ENCODE assay signal across 14 cellular contexts in the genomic region with DNA sequence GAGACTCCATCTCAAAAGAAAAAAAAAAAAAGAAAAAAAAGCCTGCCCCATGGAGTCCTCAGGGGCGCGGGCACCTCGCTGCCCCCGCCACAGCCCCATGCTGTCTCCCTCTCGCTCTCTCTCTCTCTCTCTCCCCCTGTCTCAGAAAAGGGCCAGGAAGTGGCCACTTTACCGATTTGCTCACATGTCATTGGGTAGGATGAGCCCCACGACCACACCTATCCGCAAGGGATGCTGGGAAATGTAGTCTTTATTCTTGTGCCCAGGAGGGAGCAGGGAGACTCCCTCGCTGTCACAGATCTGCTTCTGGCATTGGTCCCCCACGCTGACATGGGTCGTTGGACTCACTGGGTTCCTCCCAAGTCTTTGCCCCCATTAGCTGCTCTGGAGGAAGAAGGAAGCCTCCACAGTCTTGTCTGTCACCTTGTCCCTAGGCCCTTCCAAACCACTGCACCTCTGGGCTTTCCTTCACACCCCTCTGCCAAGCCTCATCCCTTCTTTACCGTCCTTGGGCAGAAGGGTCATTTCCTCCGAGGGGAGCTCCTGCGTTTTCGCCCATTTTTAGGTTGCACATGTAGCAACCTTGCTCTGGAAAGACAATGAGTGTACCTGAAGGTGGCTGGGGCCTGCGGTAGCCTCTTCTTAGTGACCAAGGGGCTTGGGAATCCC. TPM values are rescaled to one million over a fixed set of nuclear protein-coding genes. Genes with fewer than 3 reads are reported as not detected.
DNase-seq lines count a peak whose midpoint lies in the region; ATAC-seq and TF ChIP-seq lines count a peak whose summit lies in the region.
"Had no signal": no experiment of that assay in that cellular context is flagged by ENCODE, and none has a peak within 500 bp of the region (broad histone marks: within the 10 kb centered on the region; RNA-seq: fewer than 3 reads in every experiment).

No MANE protein-coding gene starts in this region.

- peaks cover 2% of the 10 kb centered on the region for H3K36me3 Mint-ChIP-seq in T-helper 2 cell treated with Interferon-gamma antibody and Interleukin-4, amounts not matched to agents 5 μg/mL and 100 μg/mL, for 36 hours (ENCODE audit: low read depth)
- H3K36me3 Mint-ChIP-seq in memory B cell, result no peaks in the 10 kb centered on the region
- H3K36me3 Mint-ChIP-seq in chondrocyte (ENCODE audit: low read depth), result peaks cover 2% of the 10 kb centered on the region

- intact Hi-C loops in Right ventricle myocardium inferior (cut with DNase I), result no loop called here

- H3K27ac ChIP-seq in Peyer's patch, result no peak overlapping the region
- H3K27ac ChIP-seq: colonic mucosa, skin epidermis had no signal

- no peaks in the 10 kb centered on the region for H3K4me1 ChIP-seq in Peyer's patch
- H3K4me1 ChIP-seq: colonic mucosa had no signal

- in situ Hi-C loops in GM13976 (cut with MboI; ENCODE audit: low sequenced_read_pairs, unreplicated experiment), result no loop called here

- peaks cover 8% of the 10 kb centered on the region for H3K9me3 Mint-ChIP-seq in T-helper 2 cell treated with Interferon-gamma antibody and Interleukin-4, amounts not matched to agents 5 μg/mL and 100 μg/mL, for 36 hours
- H3K9me3 Mint-ChIP-seq in memory B cell (peaks cover 1% of the 10 kb centered on the region), chondrocyte (ENCODE audit: low read depth) (peaks cover 4% of the 10 kb centered on the region)

- no peak for TF ChIP-seq POLR2A in Peyer's patch (IDR thresholded peaks at IDR 0.05)

- H3K4me1 Mint-ChIP-seq in T-helper 2 cell treated with Interferon-gamma antibody and Interleukin-4, amounts not matched to agents 5 μg/mL and 100 μg/mL, for 36 hours (ENCODE audit: low read depth), result peaks cover 18% of the 10 kb centered on the region
- peaks cover 3% of the 10 kb centered on the region for H3K4me1 Mint-ChIP-seq in memory B cell
- peaks cover 14% of the 10 kb centered on the region for H3K4me1 Mint-ChIP-seq in chondrocyte (ENCODE audit: low read depth)

- TF ChIP-seq CTCF in GM13976 (IDR thresholded peaks at IDR 0.05; ENCODE audit: borderline replicate concordance, control extremely low read depth, extremely low read depth, insufficient read depth, missing control alignments) (no peak), chondrocyte (IDR thresholded peaks at IDR 0.05) (no peak), Peyer's patch (IDR thresholded peaks at IDR 0.05) (no peak)

- no peaks in the 10 kb centered on the region for H3K27me3 ChIP-seq in Peyer's patch
- H3K27me3 ChIP-seq: colonic mucosa had no signal

- no peaks in the 10 kb centered on the region for H3K9me3 ChIP-seq in Peyer's patch
- H3K9me3 ChIP-seq: colonic mucosa had no signal

- peak overlapping the region; percentile 11 for H3K27ac Mint-ChIP-seq in T-helper 2 cell treated with Interferon-gamma antibody and Interleukin-4, amounts not matched to agents 5 μg/mL and 100 μg/mL, for 36 hours
- H3K27ac Mint-ChIP-seq in memory B cell (no peak overlapping the region), chondrocyte (ENCODE audit: unreplicated experiment) (no peak overlapping the region)

- ATAC-seq in memory B cell (ENCODE audit: low read depth) (peak; percentile 81), Right ventricle myocardium inferior (no peak)

- no peaks in the 10 kb centered on the region for H3K27me3 Mint-ChIP-seq in T-helper 2 cell treated with Interferon-gamma antibody and Interleukin-4, amounts not matched to agents 5 μg/mL and 100 μg/mL, for 36 hours (ENCODE audit: low read depth)
- H3K27me3 Mint-ChIP-seq in memory B cell (peaks cover 2% of the 10 kb centered on the region), chondrocyte (ENCODE audit: low read depth) (no peaks in the 10 kb centered on the region)

- no peak overlapping the region for H3K4me3 ChIP-seq in Peyer's patch
- H3K4me3 ChIP-seq: colonic mucosa, skin epidermis had no signal

- H3K4me3 Mint-ChIP-seq in T-helper 2 cell treated with Interferon-gamma antibody and Interleukin-4, amounts not matched to agents 5 μg/mL and 100 μg/mL, for 36 hours, result no peak overlapping the region
- H3K4me3 Mint-ChIP-seq in memory B cell, result peak overlapping the region; percentile 56
- H3K4me3 Mint-ChIP-seq in chondrocyte (ENCODE audit: unreplicated experiment), result no peak overlapping the region

- H3K36me3 ChIP-seq in Peyer's patch, result no peaks in the 10 kb centered on the region
- H3K36me3 ChIP-seq: colonic mucosa had no signal

- DNase-seq in NCI-H510A treated with DMSO at 0.1 percent for 48 hours (lab: John Stamatoyannopoulos, UW) (peak; percentile 44), NCI-H510A (lab: John Stamatoyannopoulos, UW) (no peak), GM13976 (ENCODE audit: low spot score) (peak; percentile 53), memory B cell (ENCODE audit: low spot score in 2 of 2) (no peak), chondrocyte (ENCODE audit: low spot score) (no peak), Peyer's patch (no peak), Right ventricle myocardium inferior (ENCODE audit: missing footprints) (no peak)
- DNase-seq in T-helper 2 cell treated with Interferon-gamma antibody and Interleukin-4, amounts not matched to agents 5 μg/mL and 100 μg/mL, for 36 hours (ENCODE audit: low spot score), result no peak
- DNase-seq: colonic mucosa; glutamatergic neuron; midbrain; stimulated activated naive CD4-positive, alpha-beta T cell treated with Interleukin-2 at 50 U/mL for 16 hours had no signal

RNA-seq across cellular contexts. Expression of gene GJD3, which starts 6.9 kb away (rescaled TPM):
- total RNA-seq in chondrocyte, result 0.32 to 0.41 TPM in 2 of 3 replicates, not detected in the other
- 1 to 10 TPM in 1 of 4 donors, not detected in 3; 1.6 TPM for total RNA-seq in Peyer's patch
- total RNA-seq in Right ventricle myocardium inferior, result 0.92 TPM
- total RNA-seq: M059J had no signal

RNA-seq across cellular contexts. Expression of gene TOP2A, which starts 46.3 kb away (rescaled TPM):
- total RNA-seq in chondrocyte, result 24.6 to 28.2 TPM (median 27.8 TPM) in 3 replicates
- 10 to 100 TPM; 11.8 to 32.2 (median 16.5) TPM for total RNA-seq in Peyer's patch
- total RNA-seq in Right ventricle myocardium inferior, result 3.0 TPM

Comparison
In these comparisons a context has a peak if more than half of its experiments do, and no peak if none do; other contexts are left out.
1. DNase-seq: peak in NCI-H510A treated with DMSO at 0.1 percent for 48 hours (single experiment) and GM13976 (single experiment); none in NCI-H510A (single experiment), T-helper 2 cell treated with Interferon-gamma antibody and Interleukin-4, amounts not matched to agents 5 μg/mL and 100 μg/mL, for 36 hours (single experiment), memory B cell (0 of 2), chondrocyte (single experiment), Peyer's patch (0 of 3) and Right ventricle myocardium inferior (single experiment).